Comparison of ENCODE assay signal across 9 cellular contexts in the genomic region with DNA sequence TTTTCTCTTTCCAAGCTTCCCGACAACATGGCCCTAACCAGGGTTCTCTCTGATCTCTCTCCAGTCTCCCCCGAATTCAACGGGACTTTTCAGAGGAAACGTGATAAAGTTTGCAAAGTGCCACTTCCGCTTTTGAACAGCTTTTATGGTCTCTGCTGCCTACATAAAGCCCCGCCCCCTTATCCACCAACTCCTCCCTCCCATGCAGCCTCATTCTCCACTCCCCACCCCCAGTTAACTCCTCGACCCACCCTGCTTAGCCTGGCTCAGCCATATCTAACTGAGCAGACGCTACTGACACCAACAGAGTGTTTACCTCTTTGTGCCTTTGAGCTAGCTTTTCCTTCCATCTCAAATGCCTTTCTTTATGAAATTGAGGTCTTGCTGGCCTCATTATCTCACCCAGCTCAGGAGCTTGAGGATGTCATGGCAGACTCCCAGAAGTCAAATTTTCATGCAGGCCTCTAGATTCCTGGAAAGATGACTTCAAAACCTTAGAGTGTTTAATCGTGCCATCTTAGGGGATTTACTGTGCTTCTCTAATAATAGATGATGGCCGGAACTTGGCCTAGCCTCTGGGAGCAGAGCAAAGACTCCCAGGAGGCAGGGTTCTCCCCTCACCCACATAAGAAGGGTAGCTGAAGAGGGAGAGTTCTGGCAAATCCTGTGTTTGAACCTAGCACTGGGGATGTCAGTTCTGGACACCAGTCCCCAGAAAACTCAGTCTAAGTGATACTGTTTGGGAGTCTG.
DNase-seq lines count a peak whose midpoint lies in the region; ATAC-seq and TF ChIP-seq lines count a peak whose summit lies in the region.
"Had no signal": no experiment of that assay in that cellular context is flagged by ENCODE, and none has a peak within 500 bp of the region (broad histone marks: within the 10 kb centered on the region; RNA-seq: fewer than 3 reads in every experiment).

No MANE protein-coding gene starts in this region.

- H3K27ac ChIP-seq in right atrium auricular region (no peak overlapping the region), A673 (ENCODE audit: low read depth, low read length, poor library complexity, severe bottlenecking) (no peak overlapping the region)

- H3K4me1 ChIP-seq in right atrium auricular region: peaks cover 0 to 5% of the 10 kb centered on the region in 2 donors
- peaks cover under 1% of the 10 kb centered on the region for H3K4me1 ChIP-seq in A673 (ENCODE audit: insufficient read depth, low read length, poor library complexity, severe bottlenecking)

- H3K9me3 ChIP-seq in right atrium auricular region (no peaks in the 10 kb centered on the region), A673 (ENCODE audit: low read depth, low read length, poor library complexity, severe bottlenecking) (no peaks in the 10 kb centered on the region)

- intact Hi-C loops in A673 (cut with micrococcal nuclease; ENCODE audit: unreplicated experiment): loop anchor here (2.0 kb wide), 1 partner anchor 21 kb away; no protein-coding TSS in a partner anchor

- ATAC-seq in GM18909 (IDR thresholded peaks at IDR 0.05; ENCODE audit: poor library complexity, unreplicated experiment): peak; percentile 52
- peak; percentile 39 for ATAC-seq in HG03565 (IDR thresholded peaks at IDR 0.05; ENCODE audit: unreplicated experiment)

- H3K4me3 ChIP-seq in right atrium auricular region (no peak overlapping the region), A673 (ENCODE audit: low read depth, low read length, poor library complexity, severe bottlenecking) (no peak overlapping the region)
- H3K4me3 ChIP-seq: skin epidermis had no signal

- DNase-seq in activated CD4-positive, alpha-beta T cell treated with anti-CD3 and anti-CD28 coated beads, Interleukin-2, amount 50 U/mL, for 1 hour: peak; percentile 26
- DNase-seq in left kidney (ENCODE audit: low read depth, low spot score) (peak; percentile 32), NCI-H524 (lab: John Stamatoyannopoulos, UW) (no peak), right atrium auricular region (ENCODE audit: low spot score) (no peak), A673 (ENCODE audit: low spot score) (no peak), C1 segment of cervical spinal cord (lab: John Stamatoyannopoulos, UW) (no peak)

- CTCF ChIA-PET in A673 (lab: Charles Lee): no interaction called here

- no TSS peak for BruUV-seq in A673 (replicated peaks; lab: Mats Ljungman, UMichigan)

- no peak for TF ChIP-seq CTCF in right atrium auricular region (IDR thresholded peaks at IDR 0.05)
- TF ChIP-seq CTCF in A673 (conservative IDR thresholded peaks at IDR 0.05; ENCODE audit: low read depth, low read length): no peak

- POLR2A ChIA-PET in A673 (lab: Charles Lee; ENCODE audit: low non-redundant PET): no interaction called here

- H3K27me3 ChIP-seq in right atrium auricular region (no peaks in the 10 kb centered on the region), A673 (replicated peaks; ENCODE audit: insufficient read depth, low read depth, low read length, poor library complexity) (no peaks in the 10 kb centered on the region)

- no peaks in the 10 kb centered on the region for H3K36me3 ChIP-seq in right atrium auricular region
- H3K36me3 ChIP-seq in A673 (ENCODE audit: insufficient read depth, low read length, poor library complexity, severe bottlenecking): no peaks in the 10 kb centered on the region

Comparison
In these comparisons a context has a peak if more than half of its experiments do, and no peak if none do; other contexts are left out.
1. DNase-seq: peak in activated CD4-positive, alpha-beta T cell treated with anti-CD3 and anti-CD28 coated beads, Interleukin-2, amount 50 U/mL, for 1 hour (single experiment) and left kidney (single experiment); none in NCI-H524 (0 of 2), right atrium auricular region (single experiment), A673 (single experiment) and C1 segment of cervical spinal cord (0 of 14).